Comparison of ENCODE assay signal across 8 cellular contexts in the genomic region with DNA sequence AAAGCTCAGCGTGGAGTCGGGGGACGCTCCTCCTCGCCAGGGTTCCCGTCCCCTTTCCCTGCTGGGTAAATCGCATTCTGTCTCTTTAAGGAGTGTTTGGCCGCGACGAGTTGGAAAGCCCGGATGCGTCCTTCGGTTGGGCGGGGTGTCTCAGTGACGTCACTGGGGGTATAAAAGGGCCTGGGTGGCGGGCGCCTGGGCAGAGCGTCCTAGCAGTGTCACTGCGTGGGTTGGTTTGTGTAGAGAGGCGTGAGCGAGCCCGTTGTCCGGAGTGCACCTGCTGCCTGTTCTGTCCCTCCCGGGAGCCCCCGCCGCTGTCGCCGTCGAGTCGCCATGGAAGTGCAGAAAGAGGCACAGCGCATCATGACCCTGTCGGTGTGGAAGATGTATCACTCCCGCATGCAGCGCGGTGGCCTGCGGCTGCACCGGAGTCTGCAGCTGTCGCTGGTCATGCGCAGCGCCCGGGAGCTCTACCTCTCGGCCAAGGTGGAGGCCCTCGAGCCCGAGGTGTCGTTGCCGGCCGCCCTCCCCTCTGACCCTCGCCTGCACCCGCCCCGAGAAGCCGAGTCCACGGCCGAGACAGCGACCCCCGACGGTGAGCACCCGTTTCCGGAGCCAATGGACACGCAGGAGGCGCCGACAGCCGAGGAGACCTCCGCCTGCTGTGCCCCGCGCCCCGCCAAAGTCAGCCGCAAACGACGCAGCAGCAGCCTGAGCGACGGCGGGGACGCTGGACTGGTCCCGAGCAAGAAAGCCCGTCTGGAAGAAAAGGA. TPM values are rescaled to one million over a fixed set of nuclear protein-coding genes. Genes with fewer than 3 reads are reported as not detected.
DNase-seq lines count a peak whose midpoint lies in the region; FAIRE-seq and TF ChIP-seq lines count a peak whose summit lies in the region.

No MANE protein-coding gene starts in this region.

- H3K18ac ChIP-seq in neuronal stem cell (ENCODE audit: low read length): peak overlapping the region; percentile 98

- peaks cover 35% of the 10 kb centered on the region for H3K4me1 Mint-ChIP-seq in activated naive CD4-positive, alpha-beta T cell treated with anti-CD3 and anti-CD28 coated beads for 36 hours (ENCODE audit: low read depth)

- H3K23ac ChIP-seq in neuronal stem cell (ENCODE audit: low read depth, low read length, poor library complexity): peak overlapping the region; percentile 100

- no CpG with 5 or more reads among the region's 74 CpGs for WGBS in neuronal stem cell (ENCODE audit: extremely low coverage in 2 of 2, insufficient read length in 2 of 2, insufficient replicate concordance in 1 of 2), 2 donors

- no peak overlapping the region for H2BK120ac ChIP-seq in neuronal stem cell (ENCODE audit: low read depth, low read length)

- peak; percentile 100 for TF ChIP-seq POLR2A in H54 (IDR thresholded peaks at IDR 0.05; ENCODE audit: low read depth, low read length)

- peak overlapping the region; percentile 99 for H3K4me3 Mint-ChIP-seq in activated naive CD4-positive, alpha-beta T cell treated with anti-CD3 and anti-CD28 coated beads for 36 hours

- no peaks in the 10 kb centered on the region for H3K27me3 Mint-ChIP-seq in activated naive CD4-positive, alpha-beta T cell treated with anti-CD3 and anti-CD28 coated beads for 36 hours (ENCODE audit: low read depth)

- no peak for FAIRE-seq in H54 (lab: Jason Lieb, UNC)

- H3K4me1 ChIP-seq in neuronal stem cell (ENCODE audit: control insufficient read depth in 2 of 2, insufficient read depth in 1 of 2, low read depth in 1 of 2, low read length in 2 of 2): peaks cover 9 to 11% of the 10 kb centered on the region in 2 donors
- H3K4me1 ChIP-seq in subcutaneous abdominal adipose tissue (ENCODE audit: control insufficient read depth in 5 of 5, insufficient read depth in 5 of 5, low read length in 5 of 5): peaks cover 8 to 61% (median 45%) of the 10 kb centered on the region in 5 donors

- peak overlapping the region; percentile 98 for H2BK5ac ChIP-seq in neuronal stem cell (ENCODE audit: low read length)

- H3K27me3 ChIP-seq in neuronal stem cell (ENCODE audit: control insufficient read depth in 3 of 3, insufficient read depth in 3 of 3, low read depth in 1 of 3, low read length in 3 of 3) (no peaks in the 10 kb centered on the region), subcutaneous abdominal adipose tissue (ENCODE audit: control insufficient read depth in 5 of 5, insufficient read depth in 4 of 5, low read length in 5 of 5) (no peaks in the 10 kb centered on the region)

- H3K36me3 ChIP-seq in neuronal stem cell (replicated peaks in 1 of 2; ENCODE audit: control insufficient read depth in 2 of 2, insufficient read depth in 2 of 2, low read length in 2 of 2): peaks cover 0 to 13% of the 10 kb centered on the region in 2 donors
- H3K36me3 ChIP-seq in subcutaneous abdominal adipose tissue (ENCODE audit: control insufficient read depth in 5 of 5, insufficient read depth in 5 of 5, low read length in 5 of 5): no peaks in the 10 kb centered on the region

- no peak overlapping the region for H3K4ac ChIP-seq in neuronal stem cell (ENCODE audit: low read length)

- H3K14ac ChIP-seq in neuronal stem cell (ENCODE audit: low read length): peak overlapping the region; percentile 95

- H3K79me1 ChIP-seq in neuronal stem cell (ENCODE audit: low read depth, low read length): peaks cover 13% of the 10 kb centered on the region

- H2BK15ac ChIP-seq in neuronal stem cell (ENCODE audit: low read length): peak overlapping the region; percentile 71

- H3K4me3 ChIP-seq in neuronal stem cell (ENCODE audit: low read length in 2 of 2) (peak overlapping the region; percentile 94 to 99), subcutaneous abdominal adipose tissue (ENCODE audit: low read depth in 1 of 5, low read length in 5 of 5) (peak overlapping the region; percentile 87 to 100 (median 97))

- no peak overlapping the region for H4K8ac ChIP-seq in neuronal stem cell (ENCODE audit: low read depth, low read length)

- H3K27ac Mint-ChIP-seq in activated naive CD4-positive, alpha-beta T cell treated with anti-CD3 and anti-CD28 coated beads for 36 hours: peak overlapping the region; percentile 100

- peak overlapping the region; percentile 85 for H2AFZ ChIP-seq in neuronal stem cell (ENCODE audit: low read length)

- H3K36me3 Mint-ChIP-seq in activated naive CD4-positive, alpha-beta T cell treated with anti-CD3 and anti-CD28 coated beads for 36 hours (ENCODE audit: low read depth): peaks cover 31% of the 10 kb centered on the region

- H3K4me2 ChIP-seq in neuronal stem cell (ENCODE audit: insufficient read depth, low read length, poor library complexity, severe bottlenecking): peak overlapping the region; percentile 94

- no peak overlapping the region for H2BK12ac ChIP-seq in neuronal stem cell (ENCODE audit: low read length)

- H3K9me3 ChIP-seq in neuronal stem cell (replicated peaks in 1 of 2; ENCODE audit: control insufficient read depth in 2 of 2, insufficient read depth in 1 of 2, low read depth in 1 of 2, low read length in 2 of 2) (no peaks in the 10 kb centered on the region), subcutaneous abdominal adipose tissue (ENCODE audit: control insufficient read depth in 5 of 5, low read length in 5 of 5) (no peaks in the 10 kb centered on the region)

- no peaks in the 10 kb centered on the region for H3K9me3 Mint-ChIP-seq in activated naive CD4-positive, alpha-beta T cell treated with anti-CD3 and anti-CD28 coated beads for 36 hours

- peak overlapping the region; percentile 96 for H2AK5ac ChIP-seq in neuronal stem cell (ENCODE audit: low read depth, low read length)

- peak overlapping the region; percentile 98 for H3K9ac ChIP-seq in neuronal stem cell (ENCODE audit: low read depth, low read length, poor library complexity)
- peak overlapping the region in 4 of 5 donors; percentile 96 to 99 (median 98) for H3K9ac ChIP-seq in subcutaneous abdominal adipose tissue (ENCODE audit: low read length in 5 of 5)

- CTCF ChIA-PET in activated naive CD4-positive, alpha-beta T cell treated with anti-CD3 and anti-CD28 coated beads for 36 hours (lab: Charles Lee): interaction anchor here (1.1 to 1.6 kb wide), 5 partner anchors 14 to 53 kb away, joined by 3 to 6 read pairs (median 3); no protein-coding TSS in a partner anchor

- H4K91ac ChIP-seq in neuronal stem cell (ENCODE audit: low read depth, low read length, poor library complexity): no peak overlapping the region

- peak; percentile 81 for DNase-seq in DMS114 treated with DMSO at 0.1 percent for 48 hours (lab: John Stamatoyannopoulos, UW; ENCODE audit: unreplicated experiment)
- DNase-seq in H54 (ENCODE audit: insufficient read length, low spot score): peak; percentile 69
- peak; percentile 80 for DNase-seq in NCI-H1048 (lab: John Stamatoyannopoulos, UW)
- peak; percentile 94 for DNase-seq in SK-N-DZ (ENCODE audit: low spot score)
- peak; percentile 95 for DNase-seq in activated naive CD4-positive, alpha-beta T cell treated with anti-CD3 and anti-CD28 coated beads for 36 hours
- peak; percentile 91 for DNase-seq in foreskin melanocyte
- peak; percentile 98 for DNase-seq in neuronal stem cell (ENCODE audit: low spot score)

- intact Hi-C loops in activated naive CD4-positive, alpha-beta T cell treated with anti-CD3 and anti-CD28 coated beads for 36 hours (cut with micrococcal nuclease): loop anchor here (5.0 kb wide), 5 partner anchors 141 to 1229 kb away; a partner anchor contains a TSS

- peak overlapping the region; percentile 98 for H3K27ac ChIP-seq in neuronal stem cell (replicated peaks; ENCODE audit: low read length)
- H3K27ac ChIP-seq in subcutaneous abdominal adipose tissue (ENCODE audit: low read depth, low read length): peak overlapping the region; percentile 97

RNA-seq across cellular contexts. Expression of a gene that starts 2.8 kb away (rescaled TPM):
- 22.6 and 22.7 TPM in 2 replicates for polyA plus RNA-seq in SK-N-DZ (2014; cell fraction: cytosol; rRNA removed)
- polyA plus RNA-seq in SK-N-DZ (2014; cell fraction: nucleus; rRNA removed): 27.7 and 36.1 TPM in 2 replicates
- total RNA-seq in activated naive CD4-positive, alpha-beta T cell treated with anti-CD3 and anti-CD28 coated beads for 36 hours: 100 to 1,000 TPM; 120 to 123 TPM
- 64.6 TPM for polyA plus RNA-seq in neuronal stem cell (2013, experiment 1 of 2)
- polyA plus RNA-seq in neuronal stem cell (2013, experiment 2 of 2): 64.5 TPM

RNA-seq across cellular contexts. Expression of a gene that starts 2.9 kb away (rescaled TPM):
- 88.3 and 135 TPM in 2 replicates for polyA plus RNA-seq in SK-N-DZ (2014; cell fraction: cytosol; rRNA removed)
- polyA plus RNA-seq in SK-N-DZ (2014; cell fraction: nucleus; rRNA removed): 230 and 272 TPM in 2 replicates
- total RNA-seq in activated naive CD4-positive, alpha-beta T cell treated with anti-CD3 and anti-CD28 coated beads for 36 hours: 10 to 100 TPM; 48.3 to 48.9 TPM
- polyA plus RNA-seq in neuronal stem cell (2013, experiment 1 of 2): 35.3 TPM
- polyA plus RNA-seq in neuronal stem cell (2013, experiment 2 of 2): 33.1 TPM

RNA-seq across cellular contexts. Expression of a gene that starts 35.0 kb away (rescaled TPM):
- 22.5 and 35.9 TPM in 2 replicates for polyA plus RNA-seq in SK-N-DZ (2014; cell fraction: cytosol; rRNA removed)
- polyA plus RNA-seq in SK-N-DZ (2014; cell fraction: nucleus; rRNA removed): 20.5 and 25.4 TPM in 2 replicates
- 10 to 100 TPM; 41.3 to 45.0 TPM for total RNA-seq in activated naive CD4-positive, alpha-beta T cell treated with anti-CD3 and anti-CD28 coated beads for 36 hours
- polyA plus RNA-seq in neuronal stem cell (2013, experiment 1 of 2): 123 TPM
- polyA plus RNA-seq in neuronal stem cell (2013, experiment 2 of 2): 121 TPM

RNA-seq across cellular contexts. Expression of a gene that starts 36.5 kb away (rescaled TPM):
- polyA plus RNA-seq in SK-N-DZ (2014; cell fraction: cytosol; rRNA removed): 51.1 and 87.6 TPM in 2 replicates
- 354 and 363 TPM in 2 replicates for polyA plus RNA-seq in SK-N-DZ (2014; cell fraction: nucleus; rRNA removed)
- 10 to 100 TPM; 55.8 to 59.6 TPM for total RNA-seq in activated naive CD4-positive, alpha-beta T cell treated with anti-CD3 and anti-CD28 coated beads for 36 hours
- polyA plus RNA-seq in neuronal stem cell (2013, experiment 1 of 2): 22.9 TPM
- 24.4 TPM for polyA plus RNA-seq in neuronal stem cell (2013, experiment 2 of 2)

RNA-seq across cellular contexts. Expression of a gene that starts 50.4 kb away (rescaled TPM):
- polyA plus RNA-seq in SK-N-DZ (2014; cell fraction: cytosol; rRNA removed): 9.6 and 14.0 TPM in 2 replicates
- 12.2 and 12.8 TPM in 2 replicates for polyA plus RNA-seq in SK-N-DZ (2014; cell fraction: nucleus; rRNA removed)
- 1 to 10 TPM; 1.8 to 2.2 TPM for total RNA-seq in activated naive CD4-positive, alpha-beta T cell treated with anti-CD3 and anti-CD28 coated beads for 36 hours
- 1.1 TPM for polyA plus RNA-seq in neuronal stem cell (2013, experiment 1 of 2)
- 1.1 TPM for polyA plus RNA-seq in neuronal stem cell (2013, experiment 2 of 2)

Comparison
In these comparisons a context has a peak if more than half of its experiments do, and no peak if none do; other contexts are left out.
1. Peak in every context shown above with its lines: DNase-seq, H3K4me3 ChIP-seq and H3K27ac ChIP-seq.